23 cellular contexts compared by ENCODE assay signal in genomic region chr9:108780949-108781734, GRCh38.
A peak's percentile ranks its signal among the peaks of the same experiment; 100 is the strongest.
DNase-seq lines count a peak whose midpoint lies in the region; ATAC-seq, FAIRE-seq and TF ChIP-seq lines count a peak whose summit lies in the region.
"Had no signal": no experiment of that assay in that cellular context is flagged by ENCODE, and none has a peak within 500 bp of the region (broad histone marks: within the 10 kb centered on the region; RNA-seq: fewer than 3 reads in every experiment).

No MANE protein-coding gene starts in this region.

- ATAC-seq in mucosa of descending colon, result peak; percentile 68
- ATAC-seq: PC-3 had no signal

- H3K4me1 ChIP-seq in mucosa of descending colon (ENCODE audit: low read depth), result no peaks in the 10 kb centered on the region
- peaks cover 0 to 44% (median 10%) of the 10 kb centered on the region in 4 donors for H3K4me1 ChIP-seq in stomach
- H3K4me1 ChIP-seq: vagina had no signal

- TF ChIP-seq POLR2A in stomach (IDR thresholded peaks at IDR 0.05) (no peak), H54 (IDR thresholded peaks at IDR 0.05; ENCODE audit: low read depth, low read length) (no peak)

- 11 to 30% (median 24%) methylated on average over 11 of the region's 11 CpGs for WGBS in stomach, 5 donors

- no peak for FAIRE-seq in H54 (lab: Jason Lieb, UNC)

- H3K4me3 ChIP-seq in WERI-Rb-1 (ENCODE audit: low read depth, low read length) (no peak overlapping the region), mucosa of descending colon (no peak overlapping the region), stomach (no peak overlapping the region)
- H3K4me3 ChIP-seq: esophagus muscularis mucosa, ovary, skin epidermis, vagina had no signal

- peaks cover 14% of the 10 kb centered on the region for H3K36me3 ChIP-seq in WERI-Rb-1
- no peaks in the 10 kb centered on the region for H3K36me3 ChIP-seq in mucosa of descending colon (ENCODE audit: low read depth)
- H3K36me3 ChIP-seq in stomach, result no peaks in the 10 kb centered on the region
- H3K36me3 ChIP-seq: esophagus muscularis mucosa, ovary, vagina had no signal

- no peak for TF ChIP-seq CTCF in WERI-Rb-1 (IDR thresholded peaks at IDR 0.05; ENCODE audit: low read depth, low read length)
- TF ChIP-seq CTCF in mucosa of descending colon (IDR thresholded peaks at IDR 0.05), result no peak
- TF ChIP-seq CTCF in GM13976 (IDR thresholded peaks at IDR 0.05; ENCODE audit: borderline replicate concordance, control extremely low read depth, extremely low read depth, insufficient read depth, missing control alignments), result no peak
- no peak for TF ChIP-seq CTCF in stomach (IDR thresholded peaks at IDR 0.05)

- TF ChIP-seq EP300 in stomach (IDR thresholded peaks at IDR 0.05), result no peak

- H3K27ac ChIP-seq in WERI-Rb-1, result peak overlapping the region; percentile 47
- no peak overlapping the region for H3K27ac ChIP-seq in stomach
- H3K27ac ChIP-seq: esophagus muscularis mucosa, ovary, vagina had no signal

- H3K27me3 ChIP-seq in WERI-Rb-1 (ENCODE audit: insufficient read depth, low read depth, severe bottlenecking) (no peaks in the 10 kb centered on the region), stomach (peaks cover 0 to 23% (median 0%) of the 10 kb centered on the region in 3 donors)
- H3K27me3 ChIP-seq: ovary, vagina had no signal

- in situ Hi-C loops in GM13976 (cut with MboI; ENCODE audit: low sequenced_read_pairs, unreplicated experiment), result no loop called here

- intact Hi-C loops in mucosa of descending colon (cut with DNase I, micrococcal nuclease) (no loop called here), stomach (cut with DNase I; ENCODE audit: low total_unique reads) (no loop called here)

- peak; percentile 31 for DNase-seq in Ammon's horn (ENCODE audit: low spot score)
- DNase-seq in MV-4-11 (lab: John Stamatoyannopoulos, UW), result peak; percentile 49
- no peak for DNase-seq in WERI-Rb-1
- peak in 2 of 3 donors; percentile 14 to 37 for DNase-seq in mucosa of descending colon
- no peak for DNase-seq in GM13976 (ENCODE audit: low spot score)
- no peak for DNase-seq in activated CD8-positive, alpha-beta memory T cell treated with anti-CD3 and anti-CD28 coated beads, Interleukin-2, amount 50 U/mL, for 48 hours
- DNase-seq in stomach, result no peak
- DNase-seq in H54 (ENCODE audit: insufficient read length, low spot score), result no peak
- DNase-seq: ACHN; activated gamma-delta T cell treated with Interleukin-2 at 50 U/mL for 16 hours; Caco-2; GF-D8; islet precursor cell; KG1; midbrain; NCI-H1436 treated with DMSO at 0.1 percent for 48 hours; NCI-H446 treated with DMSO at 0.1 percent for 48 hours; ovary; PC-3; stimulated activated naive CD4-positive, alpha-beta T cell had no signal

- H3K9me3 ChIP-seq in WERI-Rb-1 (ENCODE audit: severe bottlenecking), result peaks cover 3% of the 10 kb centered on the region
- H3K9me3 ChIP-seq in mucosa of descending colon, result no peaks in the 10 kb centered on the region
- no peaks in the 10 kb centered on the region for H3K9me3 ChIP-seq in stomach
- H3K9me3 ChIP-seq: Caco-2, esophagus muscularis mucosa, ovary, vagina had no signal

Comparison
In these comparisons a context has a peak if more than half of its experiments do, and no peak if none do; other contexts are left out.
1. DNase-seq: peak in Ammon's horn (single experiment), MV-4-11 (single experiment) and mucosa of descending colon (2 of 3); none in WERI-Rb-1 (single experiment), GM13976 (single experiment), activated CD8-positive, alpha-beta memory T cell treated with anti-CD3 and anti-CD28 coated beads, Interleukin-2, amount 50 U/mL, for 48 hours (single experiment), stomach (single experiment) and H54 (single experiment).